Comparison of ENCODE assay signal across 21 cellular contexts in genomic region chrX:9609987-9610386, GRCh38.
"Had no signal": no experiment of that assay in that cellular context is flagged by ENCODE, and none has a peak within 500 bp of the region (broad histone marks: within the 10 kb centered on the region; RNA-seq: fewer than 3 reads in every experiment).

No MANE protein-coding gene starts in this region.

- H3K9me3 ChIP-seq: heart left ventricle, neutrophil, psoas muscle, right lobe of liver, spleen, tibial artery, upper lobe of left lung, vagina had no signal

- H3K27me3 ChIP-seq: heart left ventricle, neutrophil, right lobe of liver, spleen, tibial artery, upper lobe of left lung, vagina had no signal

- DNase-seq: effector CD4-positive, alpha-beta T cell; endodermal cell; heart left ventricle; hypothalamus; kidney glomerular epithelial cell; naive thymus-derived CD4-positive, alpha-beta T cell; psoas muscle; retina; right lobe of liver; spleen; stimulated activated CD4-positive, alpha-beta T cell treated with anti-CD3 and anti-CD28 coated beads, Interleukin-15, amount 100 ng/mL, for 24 hours; stimulated activated CD4-positive, alpha-beta T cell treated with anti-CD3 and anti-CD28 coated beads, Interleukin-1b, Interleukin-23, amount 100 ng/mL, for 48 hours; stimulated activated CD4-positive, alpha-beta T cell treated with anti-CD3 and anti-CD28 coated beads, Interleukin-4, amount 100 ng/mL, for 24 hours; tibial artery had no signal

- H3K27ac ChIP-seq: coronary artery, heart left ventricle, neutrophil, psoas muscle, spleen, tibial artery, upper lobe of left lung, vagina had no signal

- FAIRE-seq: islet of Langerhans had no signal

- H3K4me3 ChIP-seq: coronary artery, heart left ventricle, psoas muscle, right lobe of liver, spleen, tibial artery, upper lobe of left lung, vagina had no signal

- H3K4me1 ChIP-seq: psoas muscle, upper lobe of left lung, vagina had no signal

- ATAC-seq: heart left ventricle; left lobe of liver; naive thymus-derived CD4-positive, alpha-beta T cell; stimulated activated memory B cell treated with anti-CD40 and anti-IgM and Interleukin-4, amounts not matched to agents 10 μg/mL and 1 μg/mL and 100 μg/mL, for 72 hours had no signal

- H3K36me3 ChIP-seq: heart left ventricle, neutrophil, right lobe of liver, spleen, tibial artery, upper lobe of left lung, vagina had no signal
